ENCODE assay signal across 22 cellular contexts in genomic region chr7:50562126-50562525, GRCh38. TPM values are rescaled to one million over a fixed set of nuclear protein-coding genes. Genes with fewer than 3 reads are reported as not detected.
DNase-seq lines count a peak whose midpoint lies in the region; ATAC-seq and TF ChIP-seq lines count a peak whose summit lies in the region.
"Had no signal": no experiment of that assay in that cellular context is flagged by ENCODE, and none has a peak within 500 bp of the region (broad histone marks: within the 10 kb centered on the region; RNA-seq: fewer than 3 reads in every experiment).

No MANE protein-coding gene starts in this region.

- no peak overlapping the region for H3K4me3 ChIP-seq in BE2C (ENCODE audit: low read depth, low read length)
- H3K4me3 ChIP-seq: heart left ventricle, mucosa of descending colon, PC-9, SJSA1 had no signal

- peak; percentile 55 for DNase-seq in BE2C
- DNase-seq in DMS53 (lab: John Stamatoyannopoulos, UW): peak; percentile 62
- DNase-seq in SHP77 (lab: John Stamatoyannopoulos, UW): peak; percentile 59 to 85
- DNase-seq in left kidney (ENCODE audit: low read depth, low spot score): peak; percentile 70
- no peak for DNase-seq in CD1c-positive myeloid dendritic cell (ENCODE audit: extremely low spot score)
- DNase-seq in GM13976 (ENCODE audit: low spot score): no peak
- DNase-seq: activated B cell treated with CpG ODN at 0.5 μM for 24 hours; activated CD8-positive, alpha-beta T cell treated with anti-CD3 and anti-CD28 coated beads for 36 hours; activated naive CD4-positive, alpha-beta T cell; activated T-cell treated with anti-CD3 and anti-CD28 coated beads, Interleukin-2, amount 50 U/mL, for 1 hour; amniotic stem cell; CD8-positive, alpha-beta memory T cell; heart left ventricle; mucosa of descending colon; NCI-H1417 treated with DMSO at 0.1 percent for 48 hours; PC-9; small intestine; stimulated activated CD4-positive, alpha-beta T cell treated with anti-CD3 and anti-CD28 coated beads, Interleukin-2, amount 100 ng/mL, for 48 hours; trophoblast cell had no signal

- no peaks in the 10 kb centered on the region for H3K27me3 ChIP-seq in BE2C

- H3K9me3 ChIP-seq in BE2C: no peaks in the 10 kb centered on the region
- H3K9me3 ChIP-seq: heart left ventricle, mucosa of descending colon, SJSA1 had no signal

- H3K4me1 ChIP-seq in BE2C: peaks cover 13% of the 10 kb centered on the region
- H3K4me1 ChIP-seq: heart left ventricle, SJSA1 had no signal

- ATAC-seq in HG03378 (IDR thresholded peaks at IDR 0.05; ENCODE audit: unreplicated experiment) (no peak), GM19035 (IDR thresholded peaks at IDR 0.05; ENCODE audit: unreplicated experiment) (no peak)
- ATAC-seq: activated CD8-positive, alpha-beta T cell treated with anti-CD3 and anti-CD28 coated beads for 36 hours; mucosa of descending colon had no signal

- in situ Hi-C loops in GM13976 (cut with MboI; ENCODE audit: low sequenced_read_pairs, unreplicated experiment): no loop called here

- TF ChIP-seq CTCF in BE2C (IDR thresholded peaks at IDR 0.05; ENCODE audit: low read depth, low read length): peak; percentile 40
- no peak for TF ChIP-seq CTCF in GM13976 (IDR thresholded peaks at IDR 0.05; ENCODE audit: borderline replicate concordance, control extremely low read depth, extremely low read depth, insufficient read depth, missing control alignments)

- peaks cover 4% of the 10 kb centered on the region for H3K36me3 ChIP-seq in BE2C
- H3K36me3 ChIP-seq: heart left ventricle, SJSA1 had no signal

RNA-seq across cellular contexts. Expression of gene DDC, which starts 3.1 kb away (rescaled TPM):
- polyA plus RNA-seq in BE2C (2012; ENCODE audit: insufficient read depth, insufficient read length, low read depth): 50.6 TPM
- polyA plus RNA-seq: CD8-positive, alpha-beta memory T cell had no signal

Comparison
In these comparisons a context has a peak if more than half of its experiments do, and no peak if none do; other contexts are left out.
1. DNase-seq: peak in BE2C (single experiment), DMS53 (single experiment), SHP77 (2 of 2) and left kidney (single experiment); none in CD1c-positive myeloid dendritic cell (single experiment) and GM13976 (single experiment).